Comparison of ENCODE assay signal across 37 cellular contexts in genomic region chr18:75164479-75164878, GRCh38.
"Had no signal": no experiment of that assay in that cellular context is flagged by ENCODE, and none has a peak within 500 bp of the region (broad histone marks: within the 10 kb centered on the region; RNA-seq: fewer than 3 reads in every experiment).

No MANE protein-coding gene starts in this region.

- DNase-seq: activated B cell treated with CpG ODN at 0.5 μM for 24 hours; activated CD4-positive, alpha-beta memory T cell treated with anti-CD3 and anti-CD28 coated beads for 36 hours; activated CD4-positive, alpha-beta T cell treated with anti-CD3 and anti-CD28 coated beads for 4 hours; activated CD4-positive, alpha-beta T cell treated with anti-CD3 and anti-CD28 coated beads, Interleukin-2, amount 10 ng/mL, durations not matched to agents 24 days and 14 days; activated CD4-positive, alpha-beta T cell treated with anti-CD3 and anti-CD28 coated beads, Interleukin-2, amount 50 U/mL, for 1 hour; activated CD4-positive, alpha-beta T cell treated with anti-CD3 and anti-CD28 coated beads, Interleukin-2, amount 50 U/mL, for 4 hours; activated CD4-positive, CD25-positive, alpha-beta regulatory T cell treated with anti-CD3 and anti-CD28 coated beads, Interleukin-2, amount 50 U/mL, for 72 hours; activated CD8-positive, alpha-beta memory T cell treated with anti-CD3 and anti-CD28 coated beads, Interleukin-2, amount 50 U/mL, for 4 hours; activated CD8-positive, alpha-beta T cell treated with anti-CD3 and anti-CD28 coated beads for 36 hours; activated effector memory CD4-positive, alpha-beta T cell treated with anti-CD3 and anti-CD28 coated beads, Interleukin-2, amount 50 U/mL, for 16 hours; activated gamma-delta T cell treated with Interleukin-2 at 50 U/mL for 16 hours; activated naive CD4-positive, alpha-beta T cell; activated naive CD4-positive, alpha-beta T cell treated with anti-CD3 and anti-CD28 coated beads, Interleukin-2, amount 10 ng/mL, durations not matched to agents 7 days and 5 days; activated naive CD8-positive, alpha-beta T cell treated with anti-CD3 and anti-CD28 coated beads, Interleukin-2, amount 10 ng/mL, durations not matched to agents 7 days and 5 days; activated naive CD8-positive, alpha-beta T cell treated with anti-CD3 and anti-CD28 coated beads, Interleukin-2, amount 50 U/mL, for 24 hours; activated T-cell treated with anti-CD3 and anti-CD28 coated beads for 4 hours; activated T-cell treated with anti-CD3 and anti-CD28 coated beads, Interleukin-2, amount 50 U/mL, for 1 hour; activated T-cell treated with anti-CD3 and anti-CD28 coated beads, Interleukin-2, amount 50 U/mL, for 4 hours; activated T-cell treated with anti-CD3 and anti-CD28 coated beads, Interleukin-2, amount 50 U/mL, for 72 hours; amygdala; anterior cingulate cortex; caudate nucleus; cerebellar nuclear complex; T-helper 1 cell; T-helper 2 cell; T-helper 9 cell had no signal

- H3K36me3 ChIP-seq: ascending aorta, cardiac muscle cell had no signal

- H3K4me3 Mint-ChIP-seq: activated B cell treated with CpG ODN at 0.5 μM for 24 hours; activated CD4-positive, alpha-beta memory T cell treated with anti-CD3 and anti-CD28 coated beads for 36 hours; activated CD4-positive, alpha-beta T cell treated with anti-CD3 and anti-CD28 coated beads, Interleukin-2, amount 10 ng/mL, durations not matched to agents 24 days and 14 days; activated CD8-positive, alpha-beta T cell treated with anti-CD3 and anti-CD28 coated beads for 36 hours; activated naive CD4-positive, alpha-beta T cell treated with anti-CD3 and anti-CD28 coated beads, Interleukin-2, amount 10 ng/mL, durations not matched to agents 7 days and 5 days; activated naive CD4-positive, alpha-beta T cell treated with anti-CD3 and anti-CD28 coated beads, Interleukin-2, amount 50 U/mL, for 24 hours; activated naive CD8-positive, alpha-beta T cell; activated naive CD8-positive, alpha-beta T cell treated with anti-CD3 and anti-CD28 coated beads, Interleukin-2, amount 10 ng/mL, durations not matched to agents 7 days and 5 days; activated naive CD8-positive, alpha-beta T cell treated with anti-CD3 and anti-CD28 coated beads, Interleukin-2, amount 50 U/mL, for 24 hours; activated T-cell treated with anti-CD3 and anti-CD28 coated beads, Interleukin-2, amount 50 U/mL, for 4 hours; activated T-cell treated with anti-CD3 and anti-CD28 coated beads, Interleukin-2, amount 50 U/mL, for 72 hours; activated T-helper 1 cell treated with anti-CD3 and anti-CD28 coated beads, Interleukin-12 subunit alpha, Interleukin-12 subunit beta, Interleukin-2, Interleukin-4 antibody, amounts not matched to agents 30 ng/mL and 10 ng/mL and 1 ng/mL, durations not matched to agents 14 hours and 24 hours and 36 hours; activated T-helper 17 cell treated with anti-CD3 and anti-CD28 coated beads, Interleukin-2, amount 50 U/mL, for 72 hours; brain; central memory CD8-positive, alpha-beta T cell; T-helper 1 cell treated with Interleukin-12 subunit alpha and Interleukin-12 subunit beta and Interleukin-4 antibody, amounts not matched to agents 30 μg/mL and 1 μg/mL, for 36 hours; T-helper 2 cell treated with Interferon-gamma antibody and Interleukin-4, amounts not matched to agents 5 μg/mL and 100 μg/mL, for 36 hours had no signal

- H3K27ac ChIP-seq: ascending aorta, cardiac muscle cell, VCaP had no signal

- H3K36me3 Mint-ChIP-seq: activated CD4-positive, alpha-beta memory T cell treated with anti-CD3 and anti-CD28 coated beads for 36 hours; activated naive CD4-positive, alpha-beta T cell treated with anti-CD3 and anti-CD28 coated beads, Interleukin-2, amount 10 ng/mL, durations not matched to agents 7 days and 5 days; activated naive CD4-positive, alpha-beta T cell treated with anti-CD3 and anti-CD28 coated beads, Interleukin-2, amount 50 U/mL, for 24 hours; activated naive CD8-positive, alpha-beta T cell; activated naive CD8-positive, alpha-beta T cell treated with anti-CD3 and anti-CD28 coated beads, Interleukin-2, amount 10 ng/mL, durations not matched to agents 7 days and 5 days; brain had no signal

- H3K4me3 ChIP-seq: ascending aorta, cardiac muscle cell had no signal

- H3K9me3 Mint-ChIP-seq: activated B cell treated with CpG ODN at 0.5 μM for 24 hours; activated CD4-positive, alpha-beta memory T cell treated with anti-CD3 and anti-CD28 coated beads for 36 hours; activated CD4-positive, alpha-beta T cell treated with anti-CD3 and anti-CD28 coated beads, Interleukin-2, amount 10 ng/mL, durations not matched to agents 24 days and 14 days; activated CD8-positive, alpha-beta T cell treated with anti-CD3 and anti-CD28 coated beads for 36 hours; activated naive CD4-positive, alpha-beta T cell treated with anti-CD3 and anti-CD28 coated beads, Interleukin-2, amount 10 ng/mL, durations not matched to agents 7 days and 5 days; activated naive CD4-positive, alpha-beta T cell treated with anti-CD3 and anti-CD28 coated beads, Interleukin-2, amount 50 U/mL, for 24 hours; activated naive CD8-positive, alpha-beta T cell treated with anti-CD3 and anti-CD28 coated beads, Interleukin-2, amount 50 U/mL, for 24 hours; activated T-cell treated with anti-CD3 and anti-CD28 coated beads, Interleukin-2, amount 50 U/mL, for 4 hours; activated T-cell treated with anti-CD3 and anti-CD28 coated beads, Interleukin-2, amount 50 U/mL, for 72 hours; activated T-helper 1 cell treated with anti-CD3 and anti-CD28 coated beads, Interleukin-12 subunit alpha, Interleukin-12 subunit beta, Interleukin-2, Interleukin-4 antibody, amounts not matched to agents 30 ng/mL and 10 ng/mL and 1 ng/mL, durations not matched to agents 14 hours and 24 hours and 36 hours; activated T-helper 17 cell treated with anti-CD3 and anti-CD28 coated beads, Interleukin-2, amount 50 U/mL, for 72 hours; central memory CD8-positive, alpha-beta T cell; T-helper 1 cell treated with Interleukin-12 subunit alpha and Interleukin-12 subunit beta and Interleukin-4 antibody, amounts not matched to agents 30 μg/mL and 1 μg/mL, for 36 hours; T-helper 2 cell treated with Interferon-gamma antibody and Interleukin-4, amounts not matched to agents 5 μg/mL and 100 μg/mL, for 36 hours had no signal

- H3K27me3 Mint-ChIP-seq: activated B cell treated with CpG ODN at 0.5 μM for 24 hours; activated CD8-positive, alpha-beta T cell treated with anti-CD3 and anti-CD28 coated beads for 36 hours; activated naive CD4-positive, alpha-beta T cell treated with anti-CD3 and anti-CD28 coated beads, Interleukin-2, amount 50 U/mL, for 24 hours; activated naive CD8-positive, alpha-beta T cell treated with anti-CD3 and anti-CD28 coated beads, Interleukin-2, amount 50 U/mL, for 24 hours had no signal

- ATAC-seq: activated CD8-positive, alpha-beta T cell treated with anti-CD3 and anti-CD28 coated beads for 36 hours; activated naive CD8-positive, alpha-beta T cell treated with anti-CD3 and anti-CD28 coated beads, Interleukin-2, amount 50 U/mL, for 24 hours; activated T-cell treated with anti-CD3 and anti-CD28 coated beads, Interleukin-2, amount 50 U/mL, for 4 hours; activated T-cell treated with anti-CD3 and anti-CD28 coated beads, Interleukin-2, amount 50 U/mL, for 72 hours; activated T-helper 17 cell treated with anti-CD3 and anti-CD28 coated beads, Interleukin-2, amount 50 U/mL, for 72 hours had no signal

- H3K4me1 ChIP-seq: ascending aorta had no signal

- H3K27ac Mint-ChIP-seq: activated B cell treated with CpG ODN at 0.5 μM for 24 hours; activated CD4-positive, alpha-beta memory T cell treated with anti-CD3 and anti-CD28 coated beads for 36 hours; activated CD4-positive, alpha-beta T cell treated with anti-CD3 and anti-CD28 coated beads, Interleukin-2, amount 10 ng/mL, durations not matched to agents 24 days and 14 days; activated CD8-positive, alpha-beta T cell treated with anti-CD3 and anti-CD28 coated beads for 36 hours; activated naive CD4-positive, alpha-beta T cell treated with anti-CD3 and anti-CD28 coated beads, Interleukin-2, amount 10 ng/mL, durations not matched to agents 7 days and 5 days; activated naive CD4-positive, alpha-beta T cell treated with anti-CD3 and anti-CD28 coated beads, Interleukin-2, amount 50 U/mL, for 24 hours; activated naive CD8-positive, alpha-beta T cell; activated naive CD8-positive, alpha-beta T cell treated with anti-CD3 and anti-CD28 coated beads, Interleukin-2, amount 10 ng/mL, durations not matched to agents 7 days and 5 days; activated naive CD8-positive, alpha-beta T cell treated with anti-CD3 and anti-CD28 coated beads, Interleukin-2, amount 50 U/mL, for 24 hours; activated T-cell treated with anti-CD3 and anti-CD28 coated beads, Interleukin-2, amount 50 U/mL, for 72 hours; activated T-helper 1 cell treated with anti-CD3 and anti-CD28 coated beads, Interleukin-12 subunit alpha, Interleukin-12 subunit beta, Interleukin-2, Interleukin-4 antibody, amounts not matched to agents 30 ng/mL and 10 ng/mL and 1 ng/mL, durations not matched to agents 14 hours and 24 hours and 36 hours; activated T-helper 17 cell treated with anti-CD3 and anti-CD28 coated beads, Interleukin-2, amount 50 U/mL, for 72 hours; brain; T-helper 1 cell treated with Interleukin-12 subunit alpha and Interleukin-12 subunit beta and Interleukin-4 antibody, amounts not matched to agents 30 μg/mL and 1 μg/mL, for 36 hours; T-helper 2 cell treated with Interferon-gamma antibody and Interleukin-4, amounts not matched to agents 5 μg/mL and 100 μg/mL, for 36 hours had no signal

- H3K27me3 ChIP-seq: ascending aorta, cardiac muscle cell had no signal

- H3K9me3 ChIP-seq: ascending aorta had no signal
